Comparison of ENCODE assay signal across 20 cellular contexts in genomic region chr1:238457610-238458009, GRCh38.
DNase-seq lines count a peak whose midpoint lies in the region; ATAC-seq, FAIRE-seq and TF ChIP-seq lines count a peak whose summit lies in the region.
"Had no signal": no experiment of that assay in that cellular context is flagged by ENCODE, and none has a peak within 500 bp of the region (broad histone marks: within the 10 kb centered on the region; RNA-seq: fewer than 3 reads in every experiment).

No MANE protein-coding gene starts in this region.

- H3K27ac ChIP-seq in GM23248 (no peak overlapping the region), astrocyte (ENCODE audit: low read depth, low read length) (no peak overlapping the region), GM23338 (ENCODE audit: low read depth) (no peak overlapping the region)
- H3K27ac ChIP-seq: C4-2B had no signal

- no peaks in the 10 kb centered on the region for H3K4me1 Mint-ChIP-seq in astrocyte (ENCODE audit: low read depth, unreplicated experiment)
- H3K4me1 Mint-ChIP-seq in GM23338, result peaks cover 8% of the 10 kb centered on the region; the same call in 2 of the 3 replicates

- H3K36me3 ChIP-seq in GM23248 (ENCODE audit: low read depth) (no peaks in the 10 kb centered on the region), astrocyte (ENCODE audit: insufficient read depth, low read length) (no peaks in the 10 kb centered on the region), neuron (ENCODE audit: insufficient read depth, low read length) (no peaks in the 10 kb centered on the region), GM23338 (ENCODE audit: insufficient read depth) (no peaks in the 10 kb centered on the region)

- H2AFZ ChIP-seq in GM23248 (no peak overlapping the region), astrocyte (ENCODE audit: low read depth, low read length) (no peak overlapping the region), neuron (ENCODE audit: low read depth, low read length) (peak overlapping the region; percentile 65), GM23338 (no peak overlapping the region)

- H3K4me2 ChIP-seq in GM23248 (ENCODE audit: unreplicated experiment) (no peak overlapping the region), astrocyte (ENCODE audit: low read length) (no peak overlapping the region), GM23338 (no peak overlapping the region)

- H3K79me2 ChIP-seq in GM23248 (ENCODE audit: insufficient read depth) (no peaks in the 10 kb centered on the region), astrocyte (ENCODE audit: insufficient read depth, low read length) (no peaks in the 10 kb centered on the region), GM23338 (replicated peaks; ENCODE audit: insufficient read depth) (no peaks in the 10 kb centered on the region)

- no peaks in the 10 kb centered on the region for H3K27me3 Mint-ChIP-seq in astrocyte (ENCODE audit: low read depth, unreplicated experiment)
- no peaks in the 10 kb centered on the region for H3K27me3 Mint-ChIP-seq in GM23338 (ENCODE audit: insufficient read depth, low read depth, poor library complexity)

- no peaks in the 10 kb centered on the region for H3F3A ChIP-seq in GM23248 (ENCODE audit: insufficient read depth)
- H3F3A ChIP-seq in GM23338 (replicated peaks; ENCODE audit: low read depth), result no peaks in the 10 kb centered on the region

- ATAC-seq in GM23338, result no peak

- H3K9me3 Mint-ChIP-seq in astrocyte (ENCODE audit: unreplicated experiment) (no peaks in the 10 kb centered on the region), GM23338 (no peaks in the 10 kb centered on the region)

- H3K4me3 Mint-ChIP-seq in astrocyte (ENCODE audit: unreplicated experiment) (no peak overlapping the region), GM23338 (no peak overlapping the region)

- H3K27me3 ChIP-seq in GM23248 (replicated peaks; ENCODE audit: insufficient read depth) (no peaks in the 10 kb centered on the region), astrocyte (ENCODE audit: insufficient read depth, low read length) (no peaks in the 10 kb centered on the region), neuron (ENCODE audit: insufficient read depth, low read length) (no peaks in the 10 kb centered on the region), GM23338 (ENCODE audit: insufficient read depth) (no peaks in the 10 kb centered on the region)

- no peak for FAIRE-seq in astrocyte (lab: Jason Lieb, UNC)

- no peaks in the 10 kb centered on the region for H3K9me2 ChIP-seq in GM23248 (ENCODE audit: insufficient read depth)
- no peaks in the 10 kb centered on the region for H3K9me2 ChIP-seq in GM23338 (ENCODE audit: insufficient read depth)

- H4K20me1 ChIP-seq in GM23248 (ENCODE audit: insufficient read depth), result no peaks in the 10 kb centered on the region
- no peaks in the 10 kb centered on the region for H4K20me1 ChIP-seq in astrocyte (ENCODE audit: insufficient read depth, low read length)
- no peaks in the 10 kb centered on the region for H4K20me1 ChIP-seq in GM23338 (replicated peaks; ENCODE audit: insufficient read depth)

- H3K4me3 ChIP-seq in GM23248 (no peak overlapping the region), astrocyte (ENCODE audit: insufficient read depth, low read depth, low read length) (no peak overlapping the region), fibroblast of mammary gland (ENCODE audit: control insufficient read depth, low read depth, low read length) (no peak overlapping the region), neuron (ENCODE audit: low read length) (no peak overlapping the region), GM23338 (no peak overlapping the region)

- DNase-seq in GM23248 (peak; percentile 12), astrocyte (ENCODE audit: low read depth) (peak; percentile 32), fibroblast of mammary gland (ENCODE audit: low read depth) (peak; percentile 4), GM23338 (ENCODE audit: low spot score) (no peak), NCI-H524 (lab: John Stamatoyannopoulos, UW) (no peak), NCI-H82 (lab: John Stamatoyannopoulos, UW) (no peak)
- DNase-seq: ACHN, AML-193, DND-41, GDM1, HCEC 1CT, NCI-H1105 treated with DMSO at 0.1 percent for 48 hours, NCI-H1694 treated with DMSO at 0.1 percent for 48 hours, NCI-H2107, NCI-H510A, NCI-H774, RPMI8226, SIG-M5 had no signal

- H3K4me1 ChIP-seq in GM23248 (ENCODE audit: insufficient read depth) (no peaks in the 10 kb centered on the region), astrocyte (ENCODE audit: insufficient read depth, low read length) (no peaks in the 10 kb centered on the region), neuron (ENCODE audit: insufficient read depth, low read length) (peaks cover 36% of the 10 kb centered on the region), GM23338 (ENCODE audit: insufficient read depth) (peaks cover 6% of the 10 kb centered on the region; the same call in 1 of the 2 replicates)

- H3K9ac ChIP-seq in GM23248 (no peak overlapping the region), astrocyte (ENCODE audit: low read length) (no peak overlapping the region)

- no peaks in the 10 kb centered on the region for H3K36me3 Mint-ChIP-seq in astrocyte (ENCODE audit: low read depth, unreplicated experiment)
- no peaks in the 10 kb centered on the region for H3K36me3 Mint-ChIP-seq in GM23338 (ENCODE audit: low read depth)

- no peaks in the 10 kb centered on the region for H3K9me3 ChIP-seq in GM23248 (ENCODE audit: low read depth)
- H3K9me3 ChIP-seq in astrocyte (ENCODE audit: insufficient read depth, low read depth, low read length), result no peaks in the 10 kb centered on the region
- no peaks in the 10 kb centered on the region for H3K9me3 ChIP-seq in neuron (ENCODE audit: low read length)

- in situ Hi-C loops in GM23248 (cut with MboI), result no loop called here

- TF ChIP-seq CTCF in astrocyte (IDR thresholded peaks at IDR 0.05; ENCODE audit: insufficient read depth, low read depth, low read length) (no peak), fibroblast of mammary gland (conservative IDR thresholded peaks at IDR 0.05; ENCODE audit: control insufficient read depth, insufficient read depth, low read depth, low read length) (no peak), GM23338 (conservative IDR thresholded peaks at IDR 0.05; ENCODE audit: low read depth in 2 of 2) (no peak)

- no peak overlapping the region for H3K27ac Mint-ChIP-seq in astrocyte (ENCODE audit: unreplicated experiment)
- no peak overlapping the region for H3K27ac Mint-ChIP-seq in GM23338

TF ChIP-seq in GM23338, 12 proteins besides CTCF, POLR2A, EP300 and RAD21 (continues in another document):
- TF ChIP-seq STAT1 (IDR thresholded peaks at IDR 0.05; ENCODE audit: unreplicated experiment) (no peak), EZH2phosphoT487 (IDR thresholded peaks at IDR 0.05; ENCODE audit: unreplicated experiment) (no peak), CREB1 (CRISPR knock-in tag; IDR thresholded peaks at IDR 0.05; ENCODE audit: low read depth) (no peak), POLR2AphosphoS5 (IDR thresholded peaks at IDR 0.05; ENCODE audit: low read depth) (no peak)

Comparison
In these comparisons a context has a peak if more than half of its experiments do, and no peak if none do; other contexts are left out.
1. DNase-seq: peak in GM23248 (single experiment), astrocyte (single experiment) and fibroblast of mammary gland (single experiment); none in GM23338 (single experiment), NCI-H524 (0 of 2) and NCI-H82 (single experiment).